ENCODE assay signal across 1 cellular context in the genomic region with DNA sequence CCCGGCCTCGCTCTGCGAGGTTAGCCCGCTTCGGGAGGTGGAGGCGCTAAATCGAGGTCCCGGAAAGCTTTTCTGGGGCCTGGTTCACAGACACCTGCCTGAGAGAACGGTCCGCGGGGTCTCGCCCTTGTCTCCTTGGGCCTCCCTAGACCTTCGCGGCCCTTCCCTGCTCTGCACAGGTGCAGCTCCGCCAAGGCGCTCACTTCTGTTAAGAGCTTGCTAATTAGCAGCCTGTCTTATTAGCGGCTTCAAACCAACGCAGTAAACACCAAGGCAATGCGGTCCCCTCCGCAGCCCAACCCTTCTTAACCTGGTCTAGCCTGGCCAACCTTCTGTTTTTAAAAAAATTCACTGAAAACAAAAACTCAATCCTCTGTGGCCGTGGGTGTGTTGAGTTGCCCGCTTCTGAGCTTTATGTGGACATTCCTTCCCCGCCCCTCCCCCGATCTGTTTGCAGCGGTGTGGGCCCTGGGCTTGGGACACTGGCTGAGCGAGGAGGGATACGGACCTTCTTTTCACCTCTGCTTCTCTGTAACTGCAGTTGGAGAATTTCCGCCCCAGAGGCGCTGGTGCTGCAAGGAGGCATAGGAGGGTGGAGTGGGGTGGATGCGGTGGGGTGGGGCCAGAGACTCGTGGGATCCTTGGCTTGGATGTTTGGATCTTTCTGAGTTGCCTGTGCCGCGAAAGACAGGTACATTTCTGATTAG.
A peak's percentile ranks its signal among the peaks of the same experiment; 100 is the strongest.
TF ChIP-seq lines count a peak whose summit lies in the region.

No MANE protein-coding gene starts in this region.

TF ChIP-seq in GM23338, 12 proteins besides CTCF, POLR2A, EP300 and RAD21:
- TF ChIP-seq, protein P1, sequence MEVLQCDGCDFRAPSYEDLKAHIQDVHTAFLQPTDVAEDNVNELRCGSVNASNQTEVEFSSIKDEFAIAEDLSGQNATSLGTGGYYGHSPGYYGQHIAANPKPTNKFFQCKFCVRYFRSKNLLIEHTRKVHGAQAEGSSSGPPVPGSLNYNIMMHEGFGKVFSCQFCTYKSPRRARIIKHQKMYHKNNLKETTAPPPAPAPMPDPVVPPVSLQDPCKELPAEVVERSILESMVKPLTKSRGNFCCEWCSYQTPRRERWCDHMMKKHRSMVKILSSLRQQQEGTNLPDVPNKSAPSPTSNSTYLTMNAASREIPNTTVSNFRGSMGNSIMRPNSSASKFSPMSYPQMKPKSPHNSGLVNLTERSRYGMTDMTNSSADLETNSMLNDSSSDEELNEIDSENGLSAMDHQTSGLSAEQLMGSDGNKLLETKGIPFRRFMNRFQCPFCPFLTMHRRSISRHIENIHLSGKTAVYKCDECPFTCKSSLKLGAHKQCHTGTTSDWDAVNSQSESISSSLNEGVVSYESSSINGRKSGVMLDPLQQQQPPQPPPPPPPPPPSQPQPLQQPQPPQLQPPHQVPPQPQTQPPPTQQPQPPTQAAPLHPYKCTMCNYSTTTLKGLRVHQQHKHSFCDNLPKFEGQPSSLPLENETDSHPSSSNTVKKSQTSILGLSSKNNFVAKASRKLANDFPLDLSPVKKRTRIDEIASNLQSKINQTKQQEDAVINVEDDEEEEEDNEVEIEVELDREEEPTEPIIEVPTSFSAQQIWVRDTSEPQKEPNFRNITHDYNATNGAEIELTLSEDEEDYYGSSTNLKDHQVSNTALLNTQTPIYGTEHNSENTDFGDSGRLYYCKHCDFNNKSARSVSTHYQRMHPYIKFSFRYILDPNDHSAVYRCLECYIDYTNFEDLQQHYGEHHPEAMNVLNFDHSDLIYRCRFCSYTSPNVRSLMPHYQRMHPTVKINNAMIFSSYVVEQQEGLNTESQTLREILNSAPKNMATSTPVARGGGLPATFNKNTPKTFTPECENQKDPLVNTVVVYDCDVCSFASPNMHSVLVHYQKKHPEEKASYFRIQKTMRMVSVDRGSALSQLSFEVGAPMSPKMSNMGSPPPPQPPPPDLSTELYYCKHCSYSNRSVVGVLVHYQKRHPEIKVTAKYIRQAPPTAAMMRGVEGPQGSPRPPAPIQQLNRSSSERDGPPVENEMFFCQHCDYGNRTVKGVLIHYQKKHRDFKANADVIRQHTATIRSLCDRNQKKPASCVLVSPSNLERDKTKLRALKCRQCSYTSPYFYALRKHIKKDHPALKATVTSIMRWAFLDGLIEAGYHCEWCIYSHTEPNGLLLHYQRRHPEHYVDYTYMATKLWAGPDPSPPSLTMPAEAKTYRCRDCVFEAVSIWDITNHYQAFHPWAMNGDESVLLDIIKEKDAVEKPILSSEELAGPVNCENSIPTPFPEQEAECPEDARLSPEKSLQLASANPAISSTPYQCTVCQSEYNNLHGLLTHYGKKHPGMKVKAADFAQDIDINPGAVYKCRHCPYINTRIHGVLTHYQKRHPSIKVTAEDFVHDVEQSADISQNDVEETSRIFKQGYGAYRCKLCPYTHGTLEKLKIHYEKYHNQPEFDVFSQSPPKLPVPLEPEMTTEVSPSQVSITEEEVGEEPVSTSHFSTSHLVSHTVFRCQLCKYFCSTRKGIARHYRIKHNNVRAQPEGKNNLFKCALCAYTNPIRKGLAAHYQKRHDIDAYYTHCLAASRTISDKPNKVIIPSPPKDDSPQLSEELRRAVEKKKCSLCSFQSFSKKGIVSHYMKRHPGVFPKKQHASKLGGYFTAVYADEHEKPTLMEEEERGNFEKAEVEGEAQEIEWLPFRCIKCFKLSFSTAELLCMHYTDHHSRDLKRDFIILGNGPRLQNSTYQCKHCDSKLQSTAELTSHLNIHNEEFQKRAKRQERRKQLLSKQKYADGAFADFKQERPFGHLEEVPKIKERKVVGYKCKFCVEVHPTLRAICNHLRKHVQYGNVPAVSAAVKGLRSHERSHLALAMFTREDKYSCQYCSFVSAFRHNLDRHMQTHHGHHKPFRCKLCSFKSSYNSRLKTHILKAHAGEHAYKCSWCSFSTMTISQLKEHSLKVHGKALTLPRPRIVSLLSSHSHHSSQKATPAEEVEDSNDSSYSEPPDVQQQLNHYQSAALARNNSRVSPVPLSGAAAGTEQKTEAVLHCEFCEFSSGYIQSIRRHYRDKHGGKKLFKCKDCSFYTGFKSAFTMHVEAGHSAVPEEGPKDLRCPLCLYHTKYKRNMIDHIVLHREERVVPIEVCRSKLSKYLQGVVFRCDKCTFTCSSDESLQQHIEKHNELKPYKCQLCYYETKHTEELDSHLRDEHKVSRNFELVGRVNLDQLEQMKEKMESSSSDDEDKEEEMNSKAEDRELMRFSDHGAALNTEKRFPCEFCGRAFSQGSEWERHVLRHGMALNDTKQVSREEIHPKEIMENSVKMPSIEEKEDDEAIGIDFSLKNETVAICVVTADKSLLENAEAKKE (CRISPR knock-in tag; IDR thresholded peaks at IDR 0.05), result no peak
- TF ChIP-seq EZH2phosphoT487 (IDR thresholded peaks at IDR 0.05; ENCODE audit: unreplicated experiment) (peak; percentile 93), EZH2 (IDR thresholded peaks at IDR 0.05; ENCODE audit: low read depth, unreplicated experiment) (peak; percentile 100)
